ENCODE assay signal across 1 cellular context in genomic region chr9:70392850-70393249, GRCh38.
TF ChIP-seq lines count a peak whose summit lies in the region.

No MANE protein-coding gene starts in this region.

TF ChIP-seq in IMR-90, 13 proteins besides CTCF, POLR2A, EP300 and RAD21 (continued from another document):
- TF ChIP-seq MAZ (IDR thresholded peaks at IDR 0.05; ENCODE audit: borderline replicate concordance, low read depth, low read length) (no peak), USF2 (IDR thresholded peaks at IDR 0.05; ENCODE audit: low read depth, low read length) (no peak), RCOR1 (IDR thresholded peaks at IDR 0.05; ENCODE audit: insufficient replicate concordance, low read length) (no peak)
